ENCODE assay signal across 16 cellular contexts in genomic region chr19:8622886-8623285, GRCh38. TPM values are rescaled to one million over a fixed set of nuclear protein-coding genes. Genes with fewer than 3 reads are reported as not detected.
DNase-seq lines count a peak whose midpoint lies in the region; ATAC-seq and TF ChIP-seq lines count a peak whose summit lies in the region.
"Not testable (repeated sequence)": the region's sequence is repeated elsewhere in the genome, so short reads cannot be mapped to it uniquely, and the experiment has no call there.
"Had no signal": no experiment of that assay in that cellular context is flagged by ENCODE, and none has a peak within 500 bp of the region (broad histone marks: within the 10 kb centered on the region; RNA-seq: fewer than 3 reads in every experiment).

No MANE protein-coding gene starts in this region.

- not testable (repeated sequence) for H3K9me2 ChIP-seq in DOHH2 (replicated peaks; ENCODE audit: control insufficient read depth, low read length)

- POLR2A ChIA-PET in HEK293T (lab: Yijun Ruan, JAX) = interaction anchor here (1.5 kb wide), 1 partner anchor 8 kb away, joined by 4 read pairs; no protein-coding TSS in a partner anchor

- not testable (repeated sequence) for H3K36me3 ChIP-seq in DOHH2 (ENCODE audit: control insufficient read depth, low read length); ascending aorta

- not testable (repeated sequence) for H3K4me1 Mint-ChIP-seq in natural killer cell

- H3K4me3 ChIP-seq in DOHH2 (ENCODE audit: low read length); ascending aorta; fibroblast of villous mesenchyme (ENCODE audit: low read depth, low read length): not testable (repeated sequence)

- TF ChIP-seq CTCF in DOHH2 (IDR thresholded peaks at IDR 0.05; ENCODE audit: low read depth, low read length, poor library complexity, severe bottlenecking) (peak; percentile 13), ascending aorta (IDR thresholded peaks at IDR 0.05) (peak in 2 of 3 experiments; percentile 14 to 20), fibroblast of villous mesenchyme (IDR thresholded peaks at IDR 0.05; ENCODE audit: insufficient read depth, low read depth, low read length) (peak; percentile 23)
- TF ChIP-seq CTCF in natural killer cell (IDR thresholded peaks at IDR 0.05) = not testable (repeated sequence)

- not testable (repeated sequence) for H3K4me2 ChIP-seq in DOHH2 (ENCODE audit: low read length)

- not testable (repeated sequence) for H3K27me3 ChIP-seq in DOHH2 (ENCODE audit: control insufficient read depth, low read length); ascending aorta

- not testable (repeated sequence) for H3K9me3 ChIP-seq in DOHH2 (ENCODE audit: control insufficient read depth, insufficient read depth, low read length); ascending aorta

- DNase-seq in HEK293T (ENCODE audit: extremely low spot score); ascending aorta (ENCODE audit: low spot score in 2 of 2); fibroblast of villous mesenchyme (ENCODE audit: low read depth); natural killer cell: not testable (repeated sequence)
- DNase-seq in MV-4-11 (lab: John Stamatoyannopoulos, UW) = peak; percentile 24
- DNase-seq in RKO (ENCODE audit: low spot score) = peak; percentile 21

- not testable (repeated sequence) for H3K4me3 Mint-ChIP-seq in natural killer cell

- intact Hi-C loops in ascending aorta (cut with DNase I); natural killer cell (cut with micrococcal nuclease): not testable (repeated sequence)

- CTCF ChIA-PET in HEK293T (lab: Yijun Ruan, JAX) = interaction anchor here (0.7 kb wide), 1 partner anchor 360 kb away, joined by 5 read pairs; no protein-coding TSS in a partner anchor

- H3K27ac ChIP-seq in DOHH2 (ENCODE audit: low read depth, low read length); ascending aorta: not testable (repeated sequence)

- not testable (repeated sequence) for H3K36me3 Mint-ChIP-seq in natural killer cell

- not testable (repeated sequence) for H3K79me2 ChIP-seq in DOHH2 (ENCODE audit: control insufficient read depth, low read length)

- not testable (repeated sequence) for H3K27ac Mint-ChIP-seq in natural killer cell

- not testable (repeated sequence) for H3K4me1 ChIP-seq in DOHH2 (ENCODE audit: control insufficient read depth, low read length); ascending aorta

- H3K27me3 Mint-ChIP-seq in natural killer cell (ENCODE audit: low read depth in 2 of 2) = not testable (repeated sequence)

- ATAC-seq in natural killer cell = peak in 2 of 3 donors; percentile 64 to 67

- not testable (repeated sequence) for H3F3A ChIP-seq in DOHH2 (ENCODE audit: control insufficient read depth, insufficient read depth)

- H4K20me1 ChIP-seq in DOHH2 (ENCODE audit: control insufficient read depth, insufficient read depth, low read depth, low read length) = not testable (repeated sequence)

- H3K9me3 Mint-ChIP-seq in natural killer cell = not testable (repeated sequence)

TF ChIP-seq in HEK293T, 16 proteins besides CTCF, POLR2A, EP300 and RAD21:
- peak; percentile 88 for TF ChIP-seq ZNF384 (IDR thresholded peaks at IDR 0.05)

RNA-seq across cellular contexts. Expression of gene NFILZ, which starts 7.5 kb away (rescaled TPM):
- total RNA-seq in ascending aorta (not detected), fibroblast of villous mesenchyme (not detected in 2 replicates), natural killer cell (not detected)
- total RNA-seq: activated CD4-positive, alpha-beta memory T cell treated with anti-CD3 and anti-CD28 coated beads for 36 hours; CD8-positive, alpha-beta memory T cell; esophagus muscularis mucosa; gastroesophageal sphincter; mesenteric fat pad; myocyte; pulmonary artery endothelial cell; SJCRH30; temporal lobe had no signal

RNA-seq across cellular contexts. Expression of gene ADAMTS10, which starts 12.4 kb away (rescaled TPM):
- 184 TPM for total RNA-seq in ascending aorta
- total RNA-seq in fibroblast of villous mesenchyme = 7.3 and 19.3 TPM in 2 replicates
- total RNA-seq in natural killer cell = 100 to 1,000 TPM; 159 to 286 (median 203) TPM
- total RNA-seq: SJCRH30 had no signal

RNA-seq across cellular contexts. Expression of gene MYO1F, which starts 45.6 kb away (rescaled TPM):
- 5.0 TPM for total RNA-seq in ascending aorta
- total RNA-seq in fibroblast of villous mesenchyme = 0.32 and 1.3 TPM in 2 replicates
- 1,000 to 10,000 TPM in 2 of 3 donors, 100 to 1,000 TPM in 1; 971 to 1,223 (median 1,014) TPM for total RNA-seq in natural killer cell
- total RNA-seq: myocyte had no signal

Comparison
In these comparisons a context has a peak if more than half of its experiments do, and no peak if none do; other contexts are left out.
1. RNA of gene MYO1F, which starts 45.6 kb away (total RNA-seq): 971 to 1,223 TPM in natural killer cell; 5.0 TPM in ascending aorta (single experiment) and 0.32 to 1.3 TPM in fibroblast of villous mesenchyme; every median in the first group is over 100 times any median in the second.